In the genomic region with DNA sequence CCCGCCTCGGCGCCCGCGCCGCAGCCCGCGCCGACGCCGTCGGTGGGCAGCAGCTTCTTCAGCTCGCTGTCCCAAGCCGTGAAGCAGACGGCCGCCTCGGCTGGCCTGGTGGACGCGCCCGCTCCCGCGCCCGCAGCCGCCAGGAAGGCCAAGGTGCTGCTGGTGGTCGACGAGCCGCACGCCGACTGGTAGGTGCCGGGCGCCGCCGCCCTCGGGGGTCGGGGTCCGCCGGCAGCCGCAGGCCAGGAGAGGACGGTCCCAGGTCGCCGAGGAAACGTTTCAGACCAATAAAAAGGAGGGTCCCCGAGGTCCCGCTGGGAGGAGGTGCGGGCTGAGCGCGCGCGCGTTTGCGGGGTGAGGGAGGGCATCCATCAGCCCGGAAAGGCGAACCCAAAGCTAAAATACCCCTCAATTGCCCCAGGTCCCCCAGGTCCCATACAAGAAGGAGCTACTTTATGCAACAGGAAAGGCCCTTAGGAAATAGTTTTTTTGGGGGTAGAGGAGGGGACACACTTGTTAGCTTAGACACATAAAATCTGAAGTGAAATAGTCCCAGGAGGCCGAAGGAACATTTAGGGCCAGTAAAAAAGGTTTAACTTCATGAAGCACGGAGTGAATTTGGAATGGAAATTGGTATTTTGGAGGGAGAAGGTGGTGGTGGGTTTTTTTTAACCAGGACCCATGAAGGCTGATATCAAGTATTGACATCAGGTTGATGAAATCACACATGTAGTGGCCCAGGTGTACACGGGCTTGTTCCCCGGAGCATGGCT, we compare ENCODE assay signal across 10 cellular contexts. TPM values are rescaled to one million over a fixed set of nuclear protein-coding genes. Genes with fewer than 3 reads are reported as not detected.
DNase-seq lines count a peak whose midpoint lies in the region; ATAC-seq and TF ChIP-seq lines count a peak whose summit lies in the region.
"Had no signal": no experiment of that assay in that cellular context is flagged by ENCODE, and none has a peak within 500 bp of the region (broad histone marks: within the 10 kb centered on the region; RNA-seq: fewer than 3 reads in every experiment).

No MANE protein-coding gene starts in this region.

- H3K9me3 Mint-ChIP-seq in endodermal cell, result no peaks in the 10 kb centered on the region
- H3K9me3 Mint-ChIP-seq: HFFc6 had no signal

- intact Hi-C loops in posterior vena cava (cut with DNase I) (no loop called here), ascending aorta (cut with DNase I) (no loop called here)

- H3K4me3 Mint-ChIP-seq in endodermal cell, result peak overlapping the region; percentile 65
- H3K4me3 Mint-ChIP-seq: HFFc6 had no signal

- TF ChIP-seq CTCF in endodermal cell (conservative IDR thresholded peaks at IDR 0.05), result no peak
- no peak for TF ChIP-seq CTCF in ascending aorta (IDR thresholded peaks at IDR 0.05)

- ATAC-seq in GM19452 (IDR thresholded peaks at IDR 0.05; ENCODE audit: unreplicated experiment), result no peak

- no peak overlapping the region for H3K27ac Mint-ChIP-seq in endodermal cell
- H3K27ac Mint-ChIP-seq: HFFc6 had no signal

- DNase-seq in DMS 273 (lab: John Stamatoyannopoulos, UW; ENCODE audit: unreplicated experiment) (peak; percentile 50), DMS 273 treated with DMSO at 0.1 percent for 48 hours (lab: John Stamatoyannopoulos, UW) (no peak), endodermal cell (peak; percentile 83), posterior vena cava (ENCODE audit: low spot score) (peak; percentile 79), MG63 (no peak), ascending aorta (ENCODE audit: low spot score in 2 of 2) (no peak)
- DNase-seq: HFFc6 had no signal

- H3K9ac ChIP-seq in HUES64 (ENCODE audit: low read depth, low read length) (peak overlapping the region; percentile 61), endodermal cell (ENCODE audit: extremely low read depth, low read length, poor library complexity, severe bottlenecking) (peak overlapping the region; percentile 30)

- H3K4me3 ChIP-seq in HUES64 (ENCODE audit: low read length), result peak overlapping the region; percentile 91
- H3K4me3 ChIP-seq in endodermal cell (ENCODE audit: low read length), result peak overlapping the region; percentile 78
- no peak overlapping the region for H3K4me3 ChIP-seq in MG63
- H3K4me3 ChIP-seq in ascending aorta, result peak overlapping the region in 1 of 2 donors; percentile 30

- H3K4me1 Mint-ChIP-seq in endodermal cell, result peaks cover 18% of the 10 kb centered on the region

- H3K27me3 ChIP-seq in HUES64 (ENCODE audit: insufficient read depth, low read length) (peaks cover 36% of the 10 kb centered on the region), endodermal cell (ENCODE audit: control insufficient read depth, insufficient read depth, low read length, poor library complexity, severe bottlenecking) (peaks cover 39% of the 10 kb centered on the region), MG63 (peaks cover 7% of the 10 kb centered on the region; the same call in 1 of the 2 replicates), ascending aorta (peaks cover 4% of the 10 kb centered on the region)

- no peaks in the 10 kb centered on the region for H3K9me3 ChIP-seq in HUES64 (ENCODE audit: insufficient read depth, low read depth, low read length)
- H3K9me3 ChIP-seq in endodermal cell (ENCODE audit: control insufficient read depth, low read length), result no peaks in the 10 kb centered on the region
- no peaks in the 10 kb centered on the region for H3K9me3 ChIP-seq in MG63
- H3K9me3 ChIP-seq in ascending aorta, result no peaks in the 10 kb centered on the region

- H3K4me1 ChIP-seq in HUES64 (ENCODE audit: insufficient read depth, low read length), result peaks cover 29% of the 10 kb centered on the region
- H3K4me1 ChIP-seq in endodermal cell (ENCODE audit: control insufficient read depth, insufficient read depth, low read length), result no peaks in the 10 kb centered on the region
- H3K4me1 ChIP-seq in ascending aorta, result no peaks in the 10 kb centered on the region

- peaks cover 24% of the 10 kb centered on the region for H3K27me3 Mint-ChIP-seq in endodermal cell (ENCODE audit: insufficient read depth)

- H3K36me3 Mint-ChIP-seq in endodermal cell (ENCODE audit: low read depth), result no peaks in the 10 kb centered on the region

- no peak overlapping the region for H3K27ac ChIP-seq in HUES64 (ENCODE audit: low read depth, low read length)
- no peak overlapping the region for H3K27ac ChIP-seq in endodermal cell (ENCODE audit: low read depth, low read length)
- no peak overlapping the region for H3K27ac ChIP-seq in ascending aorta
- H3K27ac ChIP-seq: 22Rv1 had no signal

- 3% methylated on average over 57 of the region's 57 CpGs for WGBS in HUES64
- 4 to 10% methylated on average over 10 to 57 of the region's 57 CpGs for WGBS in endodermal cell (ENCODE audit: insufficient coverage in 1 of 2, insufficient read length in 1 of 2), 2 experiments

- H3K36me3 ChIP-seq in HUES64 (ENCODE audit: insufficient read depth, low read length), result no peaks in the 10 kb centered on the region
- H3K36me3 ChIP-seq in endodermal cell (ENCODE audit: control insufficient read depth, insufficient read depth, low read length), result no peaks in the 10 kb centered on the region
- H3K36me3 ChIP-seq in MG63, result no peaks in the 10 kb centered on the region
- no peaks in the 10 kb centered on the region for H3K36me3 ChIP-seq in ascending aorta

RNA-seq across cellular contexts. Expression of a gene that starts 0.7 kb away (rescaled TPM):
- 3.0 TPM for polyA plus RNA-seq in HUES64 (2013, experiment 1 of 2)
- 3.8 TPM for polyA plus RNA-seq in HUES64 (2013, experiment 2 of 2)
- total RNA-seq in endodermal cell, result 1 to 10 TPM; 4.9 to 6.3 TPM
- 3.0 TPM for polyA plus RNA-seq in endodermal cell (2013, experiment 1 of 2)
- polyA plus RNA-seq in endodermal cell (2013, experiment 2 of 2), result 3.1 TPM
- 1 to 10 TPM in 1 of 2 donors, under 1 TPM in 1; 0.81 to 1.4 TPM for total RNA-seq in posterior vena cava
- not detected in 2 replicates for total RNA-seq in MG63 (2014; rRNA removed; shearing (Covaris generic); ENCODE audit: low replicate concordance)
- 4.4 TPM for total RNA-seq in ascending aorta

Comparison
In these comparisons a context has a peak if more than half of its experiments do, and no peak if none do; other contexts are left out.
1. DNase-seq: peak in DMS 273 (single experiment), endodermal cell (single experiment) and posterior vena cava (single experiment); none in DMS 273 treated with DMSO at 0.1 percent for 48 hours (single experiment), MG63 (single experiment) and ascending aorta (0 of 2).